Comparison of ENCODE assay signal across 1 cellular context in the genomic region with DNA sequence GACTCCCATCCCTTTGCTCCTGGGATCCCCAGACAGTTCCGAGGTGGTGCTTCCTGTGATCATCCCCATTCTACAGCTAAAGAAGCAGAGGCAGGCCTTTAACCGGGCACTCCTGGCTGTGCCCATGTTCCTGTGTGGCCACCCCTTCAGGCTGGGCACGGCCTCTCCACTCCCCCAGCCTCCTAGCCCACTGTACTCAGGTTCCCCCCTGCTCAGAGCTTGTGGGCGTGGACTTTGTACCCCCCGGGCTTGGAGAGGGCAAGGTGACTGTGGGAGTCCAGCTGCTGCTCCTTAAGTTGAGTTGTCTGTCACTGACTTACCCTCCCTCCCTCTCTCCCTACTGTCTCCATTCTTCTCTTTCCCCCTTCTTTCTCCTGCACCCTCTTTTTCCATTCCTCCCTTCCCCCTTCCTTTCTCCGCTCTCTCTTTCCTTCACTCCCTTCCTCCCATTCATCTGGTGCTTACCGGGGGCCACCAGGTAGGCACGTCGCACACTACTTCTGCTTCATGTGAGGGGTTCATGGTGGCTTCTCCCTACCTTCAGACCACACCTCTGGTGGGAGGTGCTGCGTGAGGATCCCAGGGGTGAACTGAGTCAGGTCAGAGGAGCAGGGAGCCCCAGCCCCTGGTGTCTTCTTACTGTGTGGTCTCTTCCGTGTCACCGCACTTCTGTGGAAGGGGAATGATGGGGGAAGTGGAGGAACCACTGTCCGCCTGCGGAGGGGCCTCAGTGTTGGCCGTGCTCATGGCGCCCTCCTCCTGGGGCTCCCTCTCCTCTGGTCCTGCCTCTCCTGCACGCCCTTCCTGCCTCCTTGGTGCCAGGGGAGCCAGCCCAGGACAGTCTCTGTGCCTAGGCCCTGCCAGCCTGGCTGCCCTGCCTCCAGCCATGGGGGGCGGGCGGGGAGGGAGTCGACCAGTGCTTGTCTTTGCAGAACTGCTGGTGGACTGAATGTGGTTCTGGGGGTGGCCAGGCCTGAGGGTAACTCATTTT.
TF ChIP-seq lines count a peak whose summit lies in the region.

No MANE protein-coding gene starts in this region.

TF ChIP-seq in IMR-90, 13 proteins besides CTCF, POLR2A, EP300 and RAD21 (continued from another document):
- no peak for TF ChIP-seq BHLHE40 (IDR thresholded peaks at IDR 0.05; ENCODE audit: low read depth, low read length)
- TF ChIP-seq FOS (IDR thresholded peaks at IDR 0.05; ENCODE audit: low read depth, low read length), result no peak
- no peak for TF ChIP-seq MXI1 (IDR thresholded peaks at IDR 0.05; ENCODE audit: borderline replicate concordance, low read depth, low read length)
- TF ChIP-seq MAZ (IDR thresholded peaks at IDR 0.05; ENCODE audit: borderline replicate concordance, low read depth, low read length), result no peak
- no peak for TF ChIP-seq ELK1 (IDR thresholded peaks at IDR 0.05; ENCODE audit: borderline replicate concordance, low read depth, low read length)
- no peak for TF ChIP-seq USF2 (IDR thresholded peaks at IDR 0.05; ENCODE audit: low read depth, low read length)
